ENCODE assay signal across 8 cellular contexts in the genomic region with DNA sequence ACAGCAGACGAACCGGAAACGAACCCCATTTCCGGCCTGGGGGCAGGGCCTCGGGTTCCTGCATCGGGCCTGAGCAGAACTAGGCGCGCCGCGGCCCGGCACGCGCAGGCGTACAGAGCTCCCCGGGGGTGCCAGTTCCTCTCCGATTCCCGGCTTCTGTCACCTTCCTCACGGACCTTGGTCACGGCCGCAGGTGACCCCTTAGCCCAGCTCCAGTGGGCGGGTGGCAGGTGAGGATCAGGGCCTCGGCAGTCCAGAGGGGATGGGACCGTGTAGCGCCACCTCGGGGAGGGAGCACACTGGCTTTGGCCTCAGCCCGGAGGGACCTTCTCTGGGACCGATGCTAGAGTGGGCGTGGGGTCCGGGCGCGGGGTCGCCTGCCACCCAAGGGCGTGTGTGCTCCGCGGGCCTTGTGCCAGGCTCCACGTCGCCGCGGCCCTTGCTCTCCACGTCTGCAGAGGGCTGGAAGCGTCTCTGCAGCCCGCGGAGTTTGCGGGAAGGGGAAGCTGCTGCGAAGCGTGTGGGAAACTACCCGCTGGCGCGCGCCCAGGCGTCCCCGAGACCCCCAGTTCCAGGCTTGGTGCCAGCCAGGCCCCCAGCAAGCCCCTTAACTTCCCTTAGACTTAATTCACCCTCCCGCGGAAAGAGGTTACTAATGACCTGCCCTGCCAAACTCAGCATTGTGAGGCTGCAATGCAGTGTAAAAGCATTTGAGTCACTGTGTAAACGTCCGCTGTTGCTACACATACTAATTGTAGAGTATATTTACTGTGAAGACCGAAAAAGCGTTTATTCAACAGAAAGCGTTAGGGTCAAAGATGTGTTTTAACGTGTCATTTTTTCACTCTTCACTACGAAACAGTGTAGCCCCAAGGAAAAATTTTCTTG. TPM values are rescaled to one million over a fixed set of nuclear protein-coding genes. Genes with fewer than 3 reads are reported as not detected.
DNase-seq lines count a peak whose midpoint lies in the region; ATAC-seq lines count a peak whose summit lies in the region.

A gene (plus strand): TSS at position 48 of the 888 bp plus-strand sequence. CDS start 7,930 bp downstream, outside the sequence.

- peak; percentile 79 for ATAC-seq in GM18867 (IDR thresholded peaks at IDR 0.05; ENCODE audit: unreplicated experiment)
- ATAC-seq in HG03103 (IDR thresholded peaks at IDR 0.05; ENCODE audit: low read depth, unreplicated experiment), result peak; percentile 70

- peak; percentile 92 for DNase-seq in AG08396 (ENCODE audit: low spot score)
- DNase-seq in NCI-H460 (ENCODE audit: extremely low read depth, low read depth), result peak; percentile 88
- peak; percentile 88 for DNase-seq in activated CD4-positive, alpha-beta T cell treated with anti-CD3 and anti-CD28 coated beads for 1 hour
- peak; percentile 94 for DNase-seq in cerebellum (ENCODE audit: low spot score)
- peak; percentile 74 for DNase-seq in kidney glomerular epithelial cell (lab: John Stamatoyannopoulos, UW)
- DNase-seq in stimulated activated CD4-positive, alpha-beta T cell treated with anti-CD3 and anti-CD28 coated beads, Interleukin-1b, Interleukin-23, amount 100 ng/mL, for 24 hours (ENCODE audit: low read depth in 4 of 4, low spot score in 1 of 4), result peak; percentile 80 to 92 (median 90)

RNA-seq across cellular contexts. Expression of the gene that starts here (rescaled TPM):
- total RNA-seq in NCI-H460 (2014; rRNA removed; shearing (Covaris generic)), result 58.4 and 60.8 TPM in 2 replicates
- 82.7 and 84.3 TPM in 2 replicates for polyA plus RNA-seq in NCI-H460 (2014; cell fraction: nucleus; rRNA removed)
- 91.9 TPM for total RNA-seq in cerebellum

Comparison
In these comparisons a context has a peak if more than half of its experiments do, and no peak if none do; other contexts are left out.
1. Peak in every context shown above with its lines: DNase-seq and ATAC-seq.